8 cellular contexts compared by ENCODE assay signal in genomic region chr3:184381261-184382224, GRCh38. TPM values are rescaled to one million over a fixed set of nuclear protein-coding genes. Genes with fewer than 3 reads are reported as not detected.
DNase-seq lines count a peak whose midpoint lies in the region; ATAC-seq and TF ChIP-seq lines count a peak whose summit lies in the region.
"Had no signal": no experiment of that assay in that cellular context is flagged by ENCODE, and none has a peak within 500 bp of the region (broad histone marks: within the 10 kb centered on the region; RNA-seq: fewer than 3 reads in every experiment).

No MANE protein-coding gene starts in this region.

- no peak for TF ChIP-seq CTCF in mesothelial cell of epicardium (IDR thresholded peaks at IDR 0.05; ENCODE audit: unreplicated experiment)
- no peak for TF ChIP-seq CTCF in OCI-LY7 (conservative IDR thresholded peaks at IDR 0.05; ENCODE audit: low read length)

- H3K4me1 ChIP-seq in CD4-positive, alpha-beta memory T cell (ENCODE audit: insufficient read depth, low read length) = peaks cover 14% of the 10 kb centered on the region
- peaks cover 9% of the 10 kb centered on the region for H3K4me1 ChIP-seq in OCI-LY7 (ENCODE audit: insufficient read depth, low read length, poor library complexity, severe bottlenecking)

- no peaks in the 10 kb centered on the region for H3K36me3 ChIP-seq in CD4-positive, alpha-beta memory T cell (ENCODE audit: insufficient read depth, low read length)
- H3K36me3 ChIP-seq in OCI-LY7 (ENCODE audit: insufficient read depth, low read length) = no peaks in the 10 kb centered on the region

- peaks cover 0 to 2% (median 0%) of the 10 kb centered on the region in 8 donors for H3K9me3 Mint-ChIP-seq in CD4-positive, alpha-beta memory T cell
- H3K9me3 Mint-ChIP-seq in activated T-helper 17 cell treated with anti-CD3 and anti-CD28 coated beads, Interleukin-2, amount 50 U/mL, for 72 hours = no peaks in the 10 kb centered on the region
- H3K9me3 Mint-ChIP-seq in mesothelial cell of epicardium = no peaks in the 10 kb centered on the region

- peaks cover 39 to 58% of the 10 kb centered on the region in 2 donors for H3K27me3 Mint-ChIP-seq in CD4-positive, alpha-beta memory T cell
- H3K27me3 Mint-ChIP-seq in activated T-helper 17 cell treated with anti-CD3 and anti-CD28 coated beads, Interleukin-2, amount 50 U/mL, for 72 hours = peaks cover 43% of the 10 kb centered on the region
- H3K27me3 Mint-ChIP-seq in mesothelial cell of epicardium (ENCODE audit: low read depth) = peaks cover 37% of the 10 kb centered on the region

- peaks cover 2 to 16% (median 8%) of the 10 kb centered on the region in 4 donors for H3K4me1 Mint-ChIP-seq in CD4-positive, alpha-beta memory T cell
- no peaks in the 10 kb centered on the region for H3K4me1 Mint-ChIP-seq in activated T-helper 17 cell treated with anti-CD3 and anti-CD28 coated beads, Interleukin-2, amount 50 U/mL, for 72 hours
- H3K4me1 Mint-ChIP-seq in mesothelial cell of epicardium = peaks cover 13% of the 10 kb centered on the region

- peak; percentile 13 for ATAC-seq in activated T-helper 17 cell treated with anti-CD3 and anti-CD28 coated beads, Interleukin-2, amount 50 U/mL, for 72 hours (replicated peaks)

- no peaks in the 10 kb centered on the region for H4K20me1 ChIP-seq in OCI-LY7 (ENCODE audit: insufficient read depth, low read length)

- DNase-seq in CD4-positive, alpha-beta memory T cell = no peak
- DNase-seq in mesothelial cell of epicardium (ENCODE audit: low spot score in 2 of 2, unreplicated experiment in 2 of 2) (no peak), NCI-H2171 (lab: John Stamatoyannopoulos, UW) (no peak), OCI-LY7 (ENCODE audit: low spot score) (no peak), DMS79 treated with DMSO at 0.1 percent for 48 hours (lab: John Stamatoyannopoulos, UW) (no peak)
- DNase-seq: cerebellar nuclear complex; stimulated activated CD4-positive, alpha-beta T cell treated with anti-CD3 and anti-CD28 coated beads, Interleukin-4, amount 100 ng/mL, for 24 hours had no signal

- H2AFZ ChIP-seq in OCI-LY7 (ENCODE audit: low read length) = no peak overlapping the region

- H3K27me3 ChIP-seq in CD4-positive, alpha-beta memory T cell (ENCODE audit: insufficient read depth, low read length) = peaks cover 29% of the 10 kb centered on the region

- CTCF ChIA-PET in CD4-positive, alpha-beta memory T cell (lab: Charles Lee; ENCODE audit: partially characterized antibody) = interaction anchor here (0.9 to 1.1 kb wide), 4 partner anchors 9 to 132 kb away, joined by 3 to 4 read pairs (median 3); no protein-coding TSS in a partner anchor
- CTCF ChIA-PET in OCI-LY7 (lab: Charles Lee; ENCODE audit: unreplicated experiment) = no interaction called here

- POLR2A ChIA-PET in CD4-positive, alpha-beta memory T cell (lab: Charles Lee; ENCODE audit: partially characterized antibody) = interaction anchor here (0.8 kb wide), 1 partner anchor 408 kb away, joined by 3 read pairs; no protein-coding TSS in a partner anchor
- POLR2A ChIA-PET in OCI-LY7 (lab: Charles Lee) = no interaction called here

- no peaks in the 10 kb centered on the region for H3K79me2 ChIP-seq in OCI-LY7 (ENCODE audit: insufficient read depth, low read depth, low read length)

- H3K9me2 ChIP-seq in OCI-LY7 (ENCODE audit: insufficient read depth, low read length) = no peaks in the 10 kb centered on the region

- BruUV-seq in OCI-LY7 (replicated peaks; lab: Mats Ljungman, UMichigan) = no TSS peak

- intact Hi-C loops in CD4-positive, alpha-beta memory T cell (cut with micrococcal nuclease) = no loop called here
- intact Hi-C loops in OCI-LY7 (cut with micrococcal nuclease; ENCODE audit: unreplicated experiment) = no loop called here

- H3K27ac ChIP-seq in CD4-positive, alpha-beta memory T cell (ENCODE audit: low read depth, low read length) = no peak overlapping the region
- no peak overlapping the region for H3K27ac ChIP-seq in OCI-LY7 (ENCODE audit: low read depth, low read length, poor library complexity, severe bottlenecking)

- H3K4me3 ChIP-seq in CD4-positive, alpha-beta memory T cell (ENCODE audit: low read length in 2 of 2) = peak overlapping the region in 1 of 2 donors; percentile 24
- H3K4me3 ChIP-seq in OCI-LY7 (ENCODE audit: low read depth, low read length, poor library complexity, severe bottlenecking) = no peak overlapping the region

- peak overlapping the region in 7 of 8 donors; percentile 21 to 84 (median 75) for H3K4me3 Mint-ChIP-seq in CD4-positive, alpha-beta memory T cell
- H3K4me3 Mint-ChIP-seq in activated T-helper 17 cell treated with anti-CD3 and anti-CD28 coated beads, Interleukin-2, amount 50 U/mL, for 72 hours = peak overlapping the region; percentile 49
- H3K4me3 Mint-ChIP-seq in mesothelial cell of epicardium = peak overlapping the region; percentile 55

- H3K36me3 Mint-ChIP-seq in CD4-positive, alpha-beta memory T cell = no peaks in the 10 kb centered on the region
- no peaks in the 10 kb centered on the region for H3K36me3 Mint-ChIP-seq in activated T-helper 17 cell treated with anti-CD3 and anti-CD28 coated beads, Interleukin-2, amount 50 U/mL, for 72 hours (ENCODE audit: low read depth)
- H3K36me3 Mint-ChIP-seq in mesothelial cell of epicardium = no peaks in the 10 kb centered on the region

- H3K27ac Mint-ChIP-seq in CD4-positive, alpha-beta memory T cell = no peak overlapping the region
- no peak overlapping the region for H3K27ac Mint-ChIP-seq in activated T-helper 17 cell treated with anti-CD3 and anti-CD28 coated beads, Interleukin-2, amount 50 U/mL, for 72 hours
- no peak overlapping the region for H3K27ac Mint-ChIP-seq in mesothelial cell of epicardium

- no peaks in the 10 kb centered on the region for H3K9me3 ChIP-seq in CD4-positive, alpha-beta memory T cell (ENCODE audit: control insufficient read depth in 1 of 2, low read length in 2 of 2)
- no peaks in the 10 kb centered on the region for H3K9me3 ChIP-seq in OCI-LY7 (ENCODE audit: low read length)

- H3K4me2 ChIP-seq in OCI-LY7 (ENCODE audit: low read length) = no peak overlapping the region

RNA-seq across cellular contexts. Expression of gene CHRD, which starts 1.7 kb away (rescaled TPM):
- total RNA-seq in CD4-positive, alpha-beta memory T cell = not detected
- not detected for polyA plus RNA-seq in CD4-positive, alpha-beta memory T cell
- total RNA-seq in activated T-helper 17 cell treated with anti-CD3 and anti-CD28 coated beads, Interleukin-2, amount 50 U/mL, for 72 hours = under 1 TPM; 0.05 to 0.39 TPM
- total RNA-seq in mesothelial cell of epicardium (5.6 to 6.8 TPM (median 6.4 TPM) in 3 replicates), OCI-LY7 (2022) (0.07 TPM in 1 of 2 replicates, not detected in the other)
- 0.16 TPM in 1 of 2 replicates, not detected in the other for total RNA-seq in OCI-LY7 (2014; rRNA removed; shearing (Covaris generic))

RNA-seq across cellular contexts. Expression of gene THPO, which starts 3.5 kb away (rescaled TPM):
- total RNA-seq in CD4-positive, alpha-beta memory T cell = not detected
- polyA plus RNA-seq in CD4-positive, alpha-beta memory T cell = not detected
- total RNA-seq in activated T-helper 17 cell treated with anti-CD3 and anti-CD28 coated beads, Interleukin-2, amount 50 U/mL, for 72 hours = not detected
- total RNA-seq in mesothelial cell of epicardium (0.56 to 1.1 TPM (median 0.63 TPM) in 3 replicates), OCI-LY7 (2022) (not detected in 2 replicates)
- total RNA-seq in OCI-LY7 (2014; rRNA removed; shearing (Covaris generic)) = not detected in 2 replicates

RNA-seq across cellular contexts. Expression of gene POLR2H, which starts 20.0 kb away (rescaled TPM):
- total RNA-seq in CD4-positive, alpha-beta memory T cell = 10 to 100 TPM; 61.3 to 66.1 TPM
- polyA plus RNA-seq in CD4-positive, alpha-beta memory T cell = 10 to 100 TPM; 56.6 to 58.8 TPM
- 100 to 1,000 TPM; 156 to 183 TPM for total RNA-seq in activated T-helper 17 cell treated with anti-CD3 and anti-CD28 coated beads, Interleukin-2, amount 50 U/mL, for 72 hours
- total RNA-seq in mesothelial cell of epicardium (76.4 to 82.4 TPM (median 78.7 TPM) in 3 replicates), OCI-LY7 (2022) (73.0 and 80.1 TPM in 2 replicates)
- 62.5 and 85.8 TPM in 2 replicates for total RNA-seq in OCI-LY7 (2014; rRNA removed; shearing (Covaris generic))

RNA-seq across cellular contexts. Expression of gene CLCN2, which starts 20.1 kb away (rescaled TPM):
- 1 to 10 TPM; 3.8 to 5.4 TPM for total RNA-seq in CD4-positive, alpha-beta memory T cell
- under 1 TPM; 0.24 to 0.29 TPM for polyA plus RNA-seq in CD4-positive, alpha-beta memory T cell
- total RNA-seq in activated T-helper 17 cell treated with anti-CD3 and anti-CD28 coated beads, Interleukin-2, amount 50 U/mL, for 72 hours = 10 to 100 TPM in 1 of 2 donors, 1 to 10 TPM in 1; 9.5 to 13.7 TPM
- total RNA-seq in mesothelial cell of epicardium (16.6 to 17.0 TPM (median 16.9 TPM) in 3 replicates), OCI-LY7 (2022) (14.2 and 15.0 TPM in 2 replicates)
- total RNA-seq in OCI-LY7 (2014; rRNA removed; shearing (Covaris generic)) = 4.2 and 8.5 TPM in 2 replicates

RNA-seq across cellular contexts. Expression of gene FAM131A, which starts 44.1 kb away (rescaled TPM):
- total RNA-seq in CD4-positive, alpha-beta memory T cell = 1 to 10 TPM; 9.0 to 10.0 TPM
- polyA plus RNA-seq in CD4-positive, alpha-beta memory T cell = 1 to 10 TPM; 1.1 to 1.6 TPM
- 1 to 10 TPM; 2.5 to 6.7 TPM for total RNA-seq in activated T-helper 17 cell treated with anti-CD3 and anti-CD28 coated beads, Interleukin-2, amount 50 U/mL, for 72 hours
- 14.3 to 17.4 TPM (median 15.1 TPM) in 3 replicates for total RNA-seq in mesothelial cell of epicardium
- 3.8 and 5.2 TPM in 2 replicates for total RNA-seq in OCI-LY7 (2014; rRNA removed; shearing (Covaris generic))
- total RNA-seq in OCI-LY7 (2022) = 3.7 and 4.2 TPM in 2 replicates
